In genomic region chr13:67095621-67096020, GRCh38 we compare ENCODE assay signal across 19 cellular contexts.
"Had no signal": no experiment of that assay in that cellular context is flagged by ENCODE, and none has a peak within 500 bp of the region (broad histone marks: within the 10 kb centered on the region; RNA-seq: fewer than 3 reads in every experiment).

No MANE protein-coding gene starts in this region.

- H3K27ac ChIP-seq: brain microvascular endothelial cell, psoas muscle, thoracic aorta, upper lobe of right lung had no signal

- H3K4me3 Mint-ChIP-seq: activated B cell treated with CpG ODN at 0.5 μM for 24 hours; activated CD4-positive, alpha-beta T cell treated with anti-CD3 and anti-CD28 coated beads, Interleukin-2, amount 10 ng/mL, durations not matched to agents 24 days and 14 days; activated naive CD8-positive, alpha-beta T cell treated with anti-CD3 and anti-CD28 coated beads, Interleukin-2, amount 10 ng/mL, durations not matched to agents 7 days and 5 days; activated T-cell treated with anti-CD3 and anti-CD28 coated beads, Interleukin-2, amount 50 U/mL, for 72 hours; dendritic cell treated with granulocyte-macrophage colony-stimulating factor and Interleukin-4, amounts not matched to agents 40 ng/mL and 50 ng/mL, for 4 days; neural crest cell; stimulated activated naive CD8-positive, alpha-beta T cell treated with anti-CD3 and anti-CD28 coated beads, Interleukin-15, Interleukin-2, amounts not matched to agents 100 ng/mL and 50 ng/mL, for 24 hours had no signal

- ATAC-seq: activated T-cell treated with anti-CD3 and anti-CD28 coated beads, Interleukin-2, amount 50 U/mL, for 72 hours; psoas muscle; sciatic nerve; upper lobe of right lung had no signal

- H3K27me3 Mint-ChIP-seq: activated B cell treated with CpG ODN at 0.5 μM for 24 hours; activated CD4-positive, alpha-beta T cell treated with anti-CD3 and anti-CD28 coated beads, Interleukin-2, amount 10 ng/mL, durations not matched to agents 24 days and 14 days; activated naive CD8-positive, alpha-beta T cell treated with anti-CD3 and anti-CD28 coated beads, Interleukin-2, amount 10 ng/mL, durations not matched to agents 7 days and 5 days; dendritic cell treated with granulocyte-macrophage colony-stimulating factor and Interleukin-4, amounts not matched to agents 40 ng/mL and 50 ng/mL, for 4 days; stimulated activated naive CD8-positive, alpha-beta T cell treated with anti-CD3 and anti-CD28 coated beads, Interleukin-15, Interleukin-2, amounts not matched to agents 100 ng/mL and 50 ng/mL, for 24 hours had no signal

- H3K4me1 Mint-ChIP-seq: activated CD4-positive, alpha-beta T cell treated with anti-CD3 and anti-CD28 coated beads, Interleukin-2, amount 10 ng/mL, durations not matched to agents 24 days and 14 days; activated naive CD8-positive, alpha-beta T cell treated with anti-CD3 and anti-CD28 coated beads, Interleukin-2, amount 10 ng/mL, durations not matched to agents 7 days and 5 days had no signal

- H3K36me3 ChIP-seq: brain microvascular endothelial cell, spleen, thoracic aorta, upper lobe of right lung had no signal

- H3K9me3 ChIP-seq: psoas muscle, spleen, thoracic aorta, upper lobe of right lung had no signal

- H3K27ac Mint-ChIP-seq: activated B cell treated with CpG ODN at 0.5 μM for 24 hours; activated CD4-positive, alpha-beta T cell treated with anti-CD3 and anti-CD28 coated beads, Interleukin-2, amount 10 ng/mL, durations not matched to agents 24 days and 14 days; activated naive CD8-positive, alpha-beta T cell treated with anti-CD3 and anti-CD28 coated beads, Interleukin-2, amount 10 ng/mL, durations not matched to agents 7 days and 5 days; activated T-cell treated with anti-CD3 and anti-CD28 coated beads, Interleukin-2, amount 50 U/mL, for 72 hours; dendritic cell treated with granulocyte-macrophage colony-stimulating factor and Interleukin-4, amounts not matched to agents 40 ng/mL and 50 ng/mL, for 4 days; stimulated activated naive CD8-positive, alpha-beta T cell treated with anti-CD3 and anti-CD28 coated beads, Interleukin-15, Interleukin-2, amounts not matched to agents 100 ng/mL and 50 ng/mL, for 24 hours had no signal

- H3K9me3 Mint-ChIP-seq: activated B cell treated with CpG ODN at 0.5 μM for 24 hours; activated CD4-positive, alpha-beta T cell treated with anti-CD3 and anti-CD28 coated beads, Interleukin-2, amount 10 ng/mL, durations not matched to agents 24 days and 14 days; activated naive CD8-positive, alpha-beta T cell treated with anti-CD3 and anti-CD28 coated beads, Interleukin-2, amount 10 ng/mL, durations not matched to agents 7 days and 5 days; activated T-cell treated with anti-CD3 and anti-CD28 coated beads, Interleukin-2, amount 50 U/mL, for 72 hours; dendritic cell treated with granulocyte-macrophage colony-stimulating factor and Interleukin-4, amounts not matched to agents 40 ng/mL and 50 ng/mL, for 4 days; stimulated activated naive CD8-positive, alpha-beta T cell treated with anti-CD3 and anti-CD28 coated beads, Interleukin-15, Interleukin-2, amounts not matched to agents 100 ng/mL and 50 ng/mL, for 24 hours had no signal

- H3K27me3 ChIP-seq: brain microvascular endothelial cell, spleen, upper lobe of right lung had no signal

- H3K4me1 ChIP-seq: psoas muscle, spleen, upper lobe of right lung had no signal

- H3K36me3 Mint-ChIP-seq: activated naive CD8-positive, alpha-beta T cell treated with anti-CD3 and anti-CD28 coated beads, Interleukin-2, amount 10 ng/mL, durations not matched to agents 7 days and 5 days had no signal

- H3K4me3 ChIP-seq: psoas muscle, spleen, thoracic aorta, upper lobe of right lung had no signal

- DNase-seq: activated B cell treated with CpG ODN at 0.5 μM for 24 hours; activated CD4-positive, alpha-beta T cell treated with anti-CD3 and anti-CD28 coated beads, Interleukin-2, amount 10 ng/mL, durations not matched to agents 24 days and 14 days; activated CD8-positive, alpha-beta memory T cell treated with anti-CD3 and anti-CD28 coated beads, Interleukin-2, amount 50 U/mL, for 48 hours; activated gamma-delta T cell treated with Interleukin-2 at 50 U/mL for 16 hours; activated naive CD8-positive, alpha-beta T cell treated with anti-CD3 and anti-CD28 coated beads, Interleukin-2, amount 10 ng/mL, durations not matched to agents 7 days and 5 days; activated T-cell treated with anti-CD3 and anti-CD28 coated beads, Interleukin-2, amount 50 U/mL, for 72 hours; anterior cingulate cortex; brain microvascular endothelial cell; cerebellar nuclear complex; erythroblast; psoas muscle; spleen; SW 1271; upper lobe of right lung had no signal
